In the genomic region with DNA sequence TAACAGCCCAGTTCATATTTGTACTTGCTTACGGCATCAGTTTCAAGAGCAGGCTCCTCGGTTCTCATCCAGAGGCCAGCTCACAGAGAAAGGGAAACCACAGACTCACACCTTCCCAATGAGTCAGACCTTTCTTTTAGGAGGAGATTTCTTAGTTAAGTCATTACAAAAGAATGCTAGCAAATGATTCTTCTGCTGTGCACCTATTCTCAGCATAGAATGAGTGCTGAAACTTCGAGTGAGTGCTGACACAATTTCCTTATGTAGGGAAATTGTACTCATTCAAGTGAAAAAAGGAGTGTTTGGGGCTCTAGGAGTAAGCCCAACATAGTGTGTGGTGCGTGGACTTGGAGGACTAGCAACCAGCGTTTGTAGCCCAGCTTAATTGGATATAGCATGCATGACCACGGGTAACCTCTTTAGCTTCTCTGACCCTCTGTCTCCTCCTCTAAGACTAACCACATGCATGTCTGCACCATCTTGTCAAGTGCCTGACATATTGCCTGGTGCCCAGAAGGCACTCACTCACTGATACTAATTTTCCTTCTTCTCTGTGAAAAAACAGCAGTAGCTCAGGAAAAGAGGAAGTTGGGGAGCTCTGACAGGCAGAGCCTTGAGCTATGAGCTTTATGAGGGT, we compare ENCODE assay signal across 9 cellular contexts.
A peak's percentile ranks its signal among the peaks of the same experiment; 100 is the strongest.
DNase-seq lines count a peak whose midpoint lies in the region; ATAC-seq, FAIRE-seq and TF ChIP-seq lines count a peak whose summit lies in the region.
"Had no signal": no experiment of that assay in that cellular context is flagged by ENCODE, and none has a peak within 500 bp of the region (broad histone marks: within the 10 kb centered on the region; RNA-seq: fewer than 3 reads in every experiment).

No MANE protein-coding gene starts in this region.

- peaks cover 57 to 71% of the 10 kb centered on the region in 2 donors for H3K4me1 Mint-ChIP-seq in natural killer cell treated with Interleukin-12 subunit alpha and Interleukin-12 subunit beta and Interleukin-15 and Interleukin-18, amount 100 ng/mL, for 72 hours (ENCODE audit: low read depth in 2 of 2)

- H3K9ac ChIP-seq in mammary epithelial cell (ENCODE audit: insufficient read depth, low read length), result peak overlapping the region; percentile 6

- H3K4me3 Mint-ChIP-seq in natural killer cell treated with Interleukin-12 subunit alpha and Interleukin-12 subunit beta and Interleukin-15 and Interleukin-18, amount 100 ng/mL, for 72 hours, result peak overlapping the region; percentile 66
- H3K4me3 Mint-ChIP-seq: naive thymus-derived CD8-positive, alpha-beta T cell had no signal

- peak; percentile 49 for ATAC-seq in GM18909 (IDR thresholded peaks at IDR 0.05; ENCODE audit: poor library complexity, unreplicated experiment)
- ATAC-seq in HG03135 (IDR thresholded peaks at IDR 0.05; ENCODE audit: unreplicated experiment), result peak; percentile 38
- peak; percentile 89 to 94 for ATAC-seq in natural killer cell treated with Interleukin-12 subunit alpha and Interleukin-12 subunit beta and Interleukin-15 and Interleukin-18, amount 100 ng/mL, for 72 hours

- no peaks in the 10 kb centered on the region for H3K9me3 Mint-ChIP-seq in natural killer cell treated with Interleukin-12 subunit alpha and Interleukin-12 subunit beta and Interleukin-15 and Interleukin-18, amount 100 ng/mL, for 72 hours
- H3K9me3 Mint-ChIP-seq: naive thymus-derived CD8-positive, alpha-beta T cell had no signal

- BruUV-seq in mammary epithelial cell (replicated peaks; lab: Mats Ljungman, UMichigan), result no TSS peak

- H2AFZ ChIP-seq in mammary epithelial cell (ENCODE audit: low read depth, low read length), result peak overlapping the region; percentile 3

- H3K27ac Mint-ChIP-seq in natural killer cell treated with Interleukin-12 subunit alpha and Interleukin-12 subunit beta and Interleukin-15 and Interleukin-18, amount 100 ng/mL, for 72 hours, result peak overlapping the region; percentile 66 to 81

- dilution Hi-C loops in mammary epithelial cell (cut with HindIII; ENCODE audit: low sequenced_read_pairs), result loop anchor here (5.0 to 25.0 kb wide), 2 partner anchors 40 to 520 kb away; no protein-coding TSS in a partner anchor

- H3K79me2 ChIP-seq in mammary epithelial cell (ENCODE audit: insufficient read depth, low read length), result no peaks in the 10 kb centered on the region

- peak overlapping the region; percentile 78 for H3K27ac ChIP-seq in mammary epithelial cell (ENCODE audit: insufficient read depth, low read depth, low read length)

- intact Hi-C loops in mammary epithelial cell (cut with micrococcal nuclease), result loop anchor here (2.0 to 5.0 kb wide), 2 partner anchors 25 to 130 kb away; partner anchors contain the start of gene MALT1

- WGBS in mammary epithelial cell (ENCODE audit: low coverage, missing lambda C conversion rate), result 28% methylated on average over 6 of the region's 6 CpGs

- POLR2A ChIA-PET in AG04449 (lab: Yijun Ruan, JAX), result interaction anchor here (0.7 kb wide), 1 partner anchor 9 kb away, joined by 4 read pairs; no protein-coding TSS in a partner anchor

- TF ChIP-seq CTCF in AG04449 (IDR thresholded peaks at IDR 0.05; ENCODE audit: insufficient read depth, low read length, missing control alignments) (no peak), mammary epithelial cell (conservative IDR thresholded peaks at IDR 0.05 in 1 of 2, IDR thresholded peaks at IDR 0.05 in 1 of 2; ENCODE audit: extremely low read depth in 1 of 2, insufficient read depth in 1 of 2, low read depth in 1 of 2, low read length in 2 of 2) (no peak)

- H3K9me3 ChIP-seq in mammary epithelial cell (replicated peaks; ENCODE audit: insufficient read depth, low read length), result no peaks in the 10 kb centered on the region

- no peaks in the 10 kb centered on the region for H3K36me3 ChIP-seq in mammary epithelial cell (ENCODE audit: insufficient read depth, low read length)

- no peak overlapping the region for H3K4me3 ChIP-seq in AG04449 (ENCODE audit: low read depth, low read length)
- no peak overlapping the region for H3K4me3 ChIP-seq in mammary epithelial cell (replicated peaks in 1 of 3; ENCODE audit: insufficient read depth in 1 of 3, low read depth in 2 of 3, low read length in 3 of 3)

- H3K27me3 Mint-ChIP-seq in natural killer cell treated with Interleukin-12 subunit alpha and Interleukin-12 subunit beta and Interleukin-15 and Interleukin-18, amount 100 ng/mL, for 72 hours, result peaks cover 10 to 24% of the 10 kb centered on the region in 2 donors

- in situ Hi-C loops in mammary epithelial cell (cut with MboI; ENCODE audit: low sequenced_read_pairs in 2 of 2), result no loop called here

- FAIRE-seq in frontal cortex (lab: Jason Lieb, UNC), result no peak

- no peaks in the 10 kb centered on the region for H3K36me3 Mint-ChIP-seq in natural killer cell treated with Interleukin-12 subunit alpha and Interleukin-12 subunit beta and Interleukin-15 and Interleukin-18, amount 100 ng/mL, for 72 hours
- H3K36me3 Mint-ChIP-seq: naive thymus-derived CD8-positive, alpha-beta T cell had no signal

- H3K4me2 ChIP-seq in mammary epithelial cell (ENCODE audit: insufficient read depth, low read depth, low read length), result peak overlapping the region; percentile 62

- H3K4me1 ChIP-seq in mammary epithelial cell (ENCODE audit: insufficient read depth, low read length), result peaks cover 34% of the 10 kb centered on the region

- H4K20me1 ChIP-seq in mammary epithelial cell (ENCODE audit: insufficient read depth, low read length), result no peaks in the 10 kb centered on the region

- CTCF ChIA-PET in AG04449 (lab: Yijun Ruan, JAX), result interaction anchor here (1.0 to 9.6 kb wide), 4 partner anchors 9 to 222 kb away, joined by 3 to 77 read pairs (median 8); no protein-coding TSS in a partner anchor
- CTCF ChIA-PET in mammary epithelial cell (lab: Charles Lee; ENCODE audit: low non-redundant PET), result interaction anchor here (0.5 to 0.6 kb wide), 2 partner anchors 11 to 222 kb away, joined by 3 to 4 read pairs; no protein-coding TSS in a partner anchor

- peak; percentile 97 for DNase-seq in AG04449 (ENCODE audit: low read depth, low spot score)
- peak; percentile 64 for DNase-seq in SKM-1 (lab: John Stamatoyannopoulos, UW; ENCODE audit: unreplicated experiment)
- peak; percentile 98 for DNase-seq in mammary epithelial cell
- DNase-seq in natural killer cell treated with Interleukin-12 subunit alpha and Interleukin-12 subunit beta and Interleukin-15 and Interleukin-18, amount 100 ng/mL, for 72 hours (ENCODE audit: low spot score), result peak; percentile 78
- DNase-seq in cortex of kidney (lab: John Stamatoyannopoulos, UW), result no peak
- no peak for DNase-seq in frontal cortex (ENCODE audit: low spot score in 2 of 2)

- no peaks in the 10 kb centered on the region for H3K27me3 ChIP-seq in mammary epithelial cell (ENCODE audit: insufficient read depth, low read length)

Comparison
In these comparisons a context has a peak if more than half of its experiments do, and no peak if none do; other contexts are left out.
1. DNase-seq: peak in AG04449 (single experiment), SKM-1 (single experiment), mammary epithelial cell (single experiment) and natural killer cell treated with Interleukin-12 subunit alpha and Interleukin-12 subunit beta and Interleukin-15 and Interleukin-18, amount 100 ng/mL, for 72 hours (single experiment); none in cortex of kidney (single experiment) and frontal cortex (0 of 2).
2. ATAC-seq: peak in every context shown above with its lines; median percentile 92 in natural killer cell treated with Interleukin-12 subunit alpha and Interleukin-12 subunit beta and Interleukin-15 and Interleukin-18, amount 100 ng/mL, for 72 hours; 49 in GM18909; 38 in HG03135.